Comparison of ENCODE assay signal across 11 cellular contexts in the genomic region with DNA sequence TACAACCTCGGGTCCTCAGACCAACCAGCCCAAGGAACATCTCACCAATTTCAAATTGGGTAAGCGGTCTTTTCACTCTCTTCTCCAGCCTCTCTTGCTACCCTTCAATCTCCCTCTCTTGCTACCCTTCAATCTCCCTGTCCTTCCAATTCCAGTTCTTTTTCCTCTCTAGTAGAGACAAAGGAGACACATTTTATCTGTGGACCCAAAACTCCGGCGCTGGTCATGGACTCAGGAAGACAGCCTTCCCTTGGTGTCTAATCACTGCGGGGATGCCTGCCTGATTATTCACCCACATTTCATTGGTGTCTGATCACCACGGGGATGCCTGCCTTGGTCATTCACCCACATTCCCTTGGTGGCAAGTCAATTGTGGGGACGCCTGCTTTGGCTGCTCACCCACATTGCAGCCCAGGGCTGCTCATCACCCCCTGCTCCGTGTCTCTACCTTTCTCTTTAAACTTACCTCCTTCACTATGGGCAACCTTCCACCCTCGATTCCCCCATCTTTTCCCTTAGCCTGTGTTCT. TPM values are rescaled to one million over a fixed set of nuclear protein-coding genes. Genes with fewer than 3 reads are reported as not detected.
A peak's percentile ranks its signal among the peaks of the same experiment; 100 is the strongest.
DNase-seq lines count a peak whose midpoint lies in the region; ATAC-seq and TF ChIP-seq lines count a peak whose summit lies in the region.
"Not testable (repeated sequence)": the region's sequence is repeated elsewhere in the genome, so short reads cannot be mapped to it uniquely, and the experiment has no call there.
"Had no signal": no experiment of that assay in that cellular context is flagged by ENCODE, and none has a peak within 500 bp of the region (broad histone marks: within the 10 kb centered on the region; RNA-seq: fewer than 3 reads in every experiment).

No MANE protein-coding gene starts in this region.

- not testable (repeated sequence) for H3K4me3 Mint-ChIP-seq in CD4-positive, CD25-positive, alpha-beta regulatory T cell; T-helper 1 cell treated with Interleukin-12 subunit alpha and Interleukin-12 subunit beta and Interleukin-4 antibody, amounts not matched to agents 30 μg/mL and 1 μg/mL, for 36 hours; activated naive CD8-positive, alpha-beta T cell treated with anti-CD3 and anti-CD28 coated beads, Interleukin-2, amount 50 U/mL, for 24 hours

- not testable (repeated sequence) for TF ChIP-seq CTCF in sigmoid colon (IDR thresholded peaks at IDR 0.05)

- not testable (repeated sequence) for H3K36me3 Mint-ChIP-seq in CD4-positive, CD25-positive, alpha-beta regulatory T cell
- H3K36me3 Mint-ChIP-seq in T-helper 1 cell treated with Interleukin-12 subunit alpha and Interleukin-12 subunit beta and Interleukin-4 antibody, amounts not matched to agents 30 μg/mL and 1 μg/mL, for 36 hours (ENCODE audit: low read depth) = peaks cover 21% of the 10 kb centered on the region
- peaks cover 22% of the 10 kb centered on the region for H3K36me3 Mint-ChIP-seq in activated naive CD8-positive, alpha-beta T cell treated with anti-CD3 and anti-CD28 coated beads, Interleukin-2, amount 50 U/mL, for 24 hours (ENCODE audit: low read depth)

- not testable (repeated sequence) for ATAC-seq in CD4-positive, CD25-positive, alpha-beta regulatory T cell (ENCODE audit: low read depth in 2 of 2); activated naive CD8-positive, alpha-beta T cell treated with anti-CD3 and anti-CD28 coated beads, Interleukin-2, amount 50 U/mL, for 24 hours

- not testable (repeated sequence) for H2AFZ ChIP-seq in GM23248

- not testable (repeated sequence) for TF ChIP-seq EP300 in sigmoid colon (IDR thresholded peaks at IDR 0.05)

- not testable (repeated sequence) for H3K27me3 ChIP-seq in CD4-positive, CD25-positive, alpha-beta regulatory T cell (ENCODE audit: control insufficient read depth, insufficient read depth, low read length); GM23248 (replicated peaks; ENCODE audit: insufficient read depth); sigmoid colon

- peaks cover 10 to 54% (median 29%) of the 10 kb centered on the region in 4 donors for H3K4me1 Mint-ChIP-seq in CD4-positive, CD25-positive, alpha-beta regulatory T cell
- peaks cover 41% of the 10 kb centered on the region for H3K4me1 Mint-ChIP-seq in T-helper 1 cell treated with Interleukin-12 subunit alpha and Interleukin-12 subunit beta and Interleukin-4 antibody, amounts not matched to agents 30 μg/mL and 1 μg/mL, for 36 hours (ENCODE audit: low read depth)
- H3K4me1 Mint-ChIP-seq in activated naive CD8-positive, alpha-beta T cell treated with anti-CD3 and anti-CD28 coated beads, Interleukin-2, amount 50 U/mL, for 24 hours = peaks cover 77% of the 10 kb centered on the region

- in situ Hi-C loops in GM23248 (cut with MboI) = not testable (repeated sequence)

- not testable (repeated sequence) for TF ChIP-seq POLR2A in sigmoid colon (IDR thresholded peaks at IDR 0.05)

- peaks cover 11% of the 10 kb centered on the region for H3K4me1 ChIP-seq in CD4-positive, CD25-positive, alpha-beta regulatory T cell (ENCODE audit: control insufficient read depth, insufficient read depth, low read length, poor library complexity, severe bottlenecking)
- H3K4me1 ChIP-seq in GM23248 (ENCODE audit: insufficient read depth) = peaks cover 11% of the 10 kb centered on the region
- H3K4me1 ChIP-seq in sigmoid colon = not testable (repeated sequence)

- H3K4me2 ChIP-seq in GM23248 (ENCODE audit: unreplicated experiment) = not testable (repeated sequence)

- DNase-seq in CD4-positive, CD25-positive, alpha-beta regulatory T cell; activated naive CD8-positive, alpha-beta T cell treated with anti-CD3 and anti-CD28 coated beads, Interleukin-2, amount 50 U/mL, for 24 hours: not testable (repeated sequence)
- DNase-seq in GM23248 = peak; percentile 37
- peak; percentile 32 for DNase-seq in activated CD8-positive, alpha-beta memory T cell treated with anti-CD3 and anti-CD28 coated beads, Interleukin-2, amount 50 U/mL, for 48 hours
- peak; percentile 3 for DNase-seq in mesenteric fat pad (ENCODE audit: low spot score)
- peak; percentile 36 for DNase-seq in sigmoid colon

- H3K9me3 ChIP-seq in CD4-positive, CD25-positive, alpha-beta regulatory T cell (ENCODE audit: control insufficient read depth in 2 of 2, low read length in 2 of 2); GM23248 (ENCODE audit: low read depth); sigmoid colon: not testable (repeated sequence)

- not testable (repeated sequence) for H3K9ac ChIP-seq in GM23248

- not testable (repeated sequence) for H3F3A ChIP-seq in GM23248 (ENCODE audit: insufficient read depth)

- peak overlapping the region; percentile 77 to 88 (median 78) for H3K27ac Mint-ChIP-seq in CD4-positive, CD25-positive, alpha-beta regulatory T cell
- peak overlapping the region; percentile 23 for H3K27ac Mint-ChIP-seq in T-helper 1 cell treated with Interleukin-12 subunit alpha and Interleukin-12 subunit beta and Interleukin-4 antibody, amounts not matched to agents 30 μg/mL and 1 μg/mL, for 36 hours
- H3K27ac Mint-ChIP-seq in activated naive CD8-positive, alpha-beta T cell treated with anti-CD3 and anti-CD28 coated beads, Interleukin-2, amount 50 U/mL, for 24 hours = peak overlapping the region; percentile 87

- not testable (repeated sequence) for H3K27ac ChIP-seq in CD4-positive, CD25-positive, alpha-beta regulatory T cell (ENCODE audit: insufficient read depth, low read length, poor library complexity, severe bottlenecking); GM23248; sigmoid colon

- H3K36me3 ChIP-seq in CD4-positive, CD25-positive, alpha-beta regulatory T cell (ENCODE audit: control insufficient read depth, insufficient read depth, low read length); GM23248 (ENCODE audit: low read depth); sigmoid colon: not testable (repeated sequence)

- H3K4me3 ChIP-seq in CD4-positive, CD25-positive, alpha-beta regulatory T cell (ENCODE audit: low read depth, low read length); GM23248; sigmoid colon: not testable (repeated sequence)

- not testable (repeated sequence) for H4K20me1 ChIP-seq in GM23248 (ENCODE audit: insufficient read depth)

- 57 to 62% methylated on average over 9 of the region's 9 CpGs for WGBS in GM23248 (ENCODE audit: low coverage in 1 of 2, low lambda C conversion rate in 2 of 2, missing lambda C conversion rate in 2 of 2), 2 experiments
- WGBS in sigmoid colon, 2 donors = 94 to 96% methylated on average over 9 of the region's 9 CpGs

- H3K9me2 ChIP-seq in GM23248 (ENCODE audit: insufficient read depth) = not testable (repeated sequence)

- not testable (repeated sequence) for H3K9me3 Mint-ChIP-seq in CD4-positive, CD25-positive, alpha-beta regulatory T cell; activated naive CD8-positive, alpha-beta T cell treated with anti-CD3 and anti-CD28 coated beads, Interleukin-2, amount 50 U/mL, for 24 hours
- H3K9me3 Mint-ChIP-seq in T-helper 1 cell treated with Interleukin-12 subunit alpha and Interleukin-12 subunit beta and Interleukin-4 antibody, amounts not matched to agents 30 μg/mL and 1 μg/mL, for 36 hours = peaks cover 14% of the 10 kb centered on the region

- H3K79me2 ChIP-seq in GM23248 (ENCODE audit: insufficient read depth) = not testable (repeated sequence)

- H3K27me3 Mint-ChIP-seq in CD4-positive, CD25-positive, alpha-beta regulatory T cell; T-helper 1 cell treated with Interleukin-12 subunit alpha and Interleukin-12 subunit beta and Interleukin-4 antibody, amounts not matched to agents 30 μg/mL and 1 μg/mL, for 36 hours (ENCODE audit: low read depth); activated naive CD8-positive, alpha-beta T cell treated with anti-CD3 and anti-CD28 coated beads, Interleukin-2, amount 50 U/mL, for 24 hours: not testable (repeated sequence)

- intact Hi-C loops in sigmoid colon (cut with DNase I) = not testable (repeated sequence)

RNA-seq across cellular contexts. Expression of gene SIT1, which starts 13.2 kb away (rescaled TPM):
- total RNA-seq in CD4-positive, CD25-positive, alpha-beta regulatory T cell = 76.9 TPM
- 100 to 1,000 TPM; 239 to 346 (median 308) TPM for polyA plus RNA-seq in CD4-positive, CD25-positive, alpha-beta regulatory T cell
- not detected in 2 replicates for total RNA-seq in GM23248 (2014; rRNA removed; shearing (Covaris generic))
- polyA plus RNA-seq in GM23248 (2016; fragmentation: Nextera tagmentation; extraction: Ambion mirVana) = 0.58 TPM in 1 of 2 replicates, not detected in the other
- 1.3 TPM for total RNA-seq in mesenteric fat pad
- under 1 TPM in 2 of 4 donors, not detected in 2; 0.81 to 0.82 TPM for total RNA-seq in sigmoid colon
- polyA plus RNA-seq in sigmoid colon = 10 to 100 TPM in 1 of 3 donors, 1 to 10 TPM in 1, not detected in 1; 1.8 to 15.9 TPM
- total RNA-seq: Daoy, HT-29, Right ventricle myocardium superior had no signal
- polyA plus RNA-seq: A549 had no signal

RNA-seq across cellular contexts. Expression of gene CD72, which starts 19.3 kb away (rescaled TPM):
- total RNA-seq in CD4-positive, CD25-positive, alpha-beta regulatory T cell = 7.9 TPM
- polyA plus RNA-seq in CD4-positive, CD25-positive, alpha-beta regulatory T cell = 1 to 10 TPM; 1.0 to 4.0 (median 1.9) TPM
- 3.9 TPM in 1 of 2 replicates, not detected in the other for total RNA-seq in GM23248 (2014; rRNA removed; shearing (Covaris generic))
- polyA plus RNA-seq in GM23248 (2016; fragmentation: Nextera tagmentation; extraction: Ambion mirVana) (1.6 and 1.9 TPM in 2 replicates), sigmoid colon (10 to 100 TPM in 1 of 3 donors, 1 to 10 TPM in 2; 1.2 to 42.1 (median 1.4) TPM)
- total RNA-seq in mesenteric fat pad (7.0 TPM), sigmoid colon (1 to 10 TPM in 2 of 4 donors, under 1 TPM in 2; 0.36 to 8.0 (median 1.1) TPM)
- total RNA-seq: HT-29 had no signal

RNA-seq across cellular contexts. Expression of gene RMRP, which starts 20.3 kb away (rescaled TPM):
- 6,542 TPM for total RNA-seq in CD4-positive, CD25-positive, alpha-beta regulatory T cell
- not detected for polyA plus RNA-seq in CD4-positive, CD25-positive, alpha-beta regulatory T cell
- total RNA-seq in GM23248 (2014; rRNA removed; shearing (Covaris generic)) = 14,230 and 20,944 TPM in 2 replicates
- not detected in 2 replicates for polyA plus RNA-seq in GM23248 (2016; fragmentation: Nextera tagmentation; extraction: Ambion mirVana)
- total RNA-seq in mesenteric fat pad = 19,106 TPM
- over 10,000 TPM in 2 of 4 donors, 1,000 to 10,000 TPM in 2; 2,523 to 26,387 (median 8,883) TPM for total RNA-seq in sigmoid colon
- polyA plus RNA-seq in sigmoid colon = 100 to 1,000 TPM in 1 of 3 donors, not detected in 2; 480 TPM

RNA-seq across cellular contexts. Expression of gene CCDC107, which starts 20.6 kb away (rescaled TPM):
- total RNA-seq in CD4-positive, CD25-positive, alpha-beta regulatory T cell = 31.2 TPM
- polyA plus RNA-seq in CD4-positive, CD25-positive, alpha-beta regulatory T cell = 10 to 100 TPM; 65.8 to 83.2 (median 71.7) TPM
- 20.5 and 28.6 TPM in 2 replicates for total RNA-seq in GM23248 (2014; rRNA removed; shearing (Covaris generic))
- 52.8 and 55.7 TPM in 2 replicates for polyA plus RNA-seq in GM23248 (2016; fragmentation: Nextera tagmentation; extraction: Ambion mirVana)
- total RNA-seq in mesenteric fat pad = 103 TPM
- 100 to 1,000 TPM in 1 of 4 donors, 10 to 100 TPM in 3; 70.6 to 112 (median 83.1) TPM for total RNA-seq in sigmoid colon
- 10 to 100 TPM; 21.3 to 28.8 (median 24.2) TPM for polyA plus RNA-seq in sigmoid colon

RNA-seq across cellular contexts. Expression of gene ARHGEF39, which starts 27.5 kb away (rescaled TPM):
- total RNA-seq in CD4-positive, CD25-positive, alpha-beta regulatory T cell = 0.84 TPM
- under 1 TPM; 0.36 to 0.66 (median 0.44) TPM for polyA plus RNA-seq in CD4-positive, CD25-positive, alpha-beta regulatory T cell
- 0.13 and 2.1 TPM in 2 replicates for total RNA-seq in GM23248 (2014; rRNA removed; shearing (Covaris generic))
- polyA plus RNA-seq in GM23248 (2016; fragmentation: Nextera tagmentation; extraction: Ambion mirVana) (1.6 and 1.8 TPM in 2 replicates), sigmoid colon (1 to 10 TPM in 2 of 3 donors, under 1 TPM in 1; 0.60 to 9.0 (median 1.6) TPM)
- total RNA-seq in mesenteric fat pad (0.58 TPM), sigmoid colon (1 to 10 TPM in 3 of 4 donors, under 1 TPM in 1; 0.99 to 3.3 (median 1.4) TPM)

Comparison
In these comparisons a context has a peak if more than half of its experiments do, and no peak if none do; other contexts are left out.
1. H3K27ac Mint-ChIP-seq: peak in every context shown above with its lines; median percentile 87 in activated naive CD8-positive, alpha-beta T cell treated with anti-CD3 and anti-CD28 coated beads, Interleukin-2, amount 50 U/mL, for 24 hours; 78 in CD4-positive, CD25-positive, alpha-beta regulatory T cell; 23 in T-helper 1 cell treated with Interleukin-12 subunit alpha and Interleukin-12 subunit beta and Interleukin-4 antibody, amounts not matched to agents 30 μg/mL and 1 μg/mL, for 36 hours.
2. RNA of gene SIT1, which starts 13.2 kb away (total RNA-seq): 76.9 TPM in CD4-positive, CD25-positive, alpha-beta regulatory T cell (single experiment); 1.3 TPM in mesenteric fat pad (single experiment), 0.81 to 0.82 TPM in sigmoid colon and not detected in GM23248; every median in the first group is over 10 times any median in the second.